ENCODE assay signal across 1 cellular context in the genomic region with DNA sequence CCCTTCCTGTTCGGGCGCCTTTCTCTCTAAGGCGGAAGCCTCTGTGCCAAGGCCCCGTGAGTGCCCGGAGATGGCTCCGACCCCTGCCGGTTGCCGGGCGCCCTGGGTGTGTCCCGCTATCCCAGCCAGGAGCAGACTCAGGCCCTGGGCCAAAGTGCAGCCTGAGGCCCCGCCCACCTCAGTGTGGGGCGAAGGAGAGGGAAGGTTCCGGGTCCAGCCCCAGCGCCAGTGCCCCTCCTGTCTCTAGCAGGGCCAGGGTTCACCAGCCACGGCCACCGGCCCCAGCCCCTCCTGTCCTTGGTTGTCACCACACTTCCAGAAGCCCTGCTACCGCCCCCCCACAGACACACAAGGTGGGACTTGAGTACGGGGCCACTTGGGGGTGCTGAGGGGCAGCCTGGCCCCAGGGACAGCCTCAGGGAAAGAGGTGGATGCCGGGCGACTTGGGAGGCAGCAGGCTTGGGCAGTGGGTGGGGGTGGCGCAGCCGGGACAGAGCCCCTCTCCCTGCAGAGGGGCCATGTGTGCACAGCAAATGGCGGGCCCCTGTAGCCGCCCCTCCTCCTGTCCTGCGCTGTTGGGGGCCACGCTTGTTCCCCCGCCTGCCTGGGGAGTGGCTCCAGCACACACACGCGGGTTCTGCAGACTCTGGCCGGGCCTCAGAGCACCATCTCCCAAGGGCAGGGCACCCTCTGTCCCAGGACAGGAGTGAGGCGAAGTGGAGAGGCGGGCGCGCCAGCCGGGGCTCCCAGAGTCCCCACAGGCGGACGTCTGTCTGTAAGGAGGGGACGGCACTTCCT.
TF ChIP-seq lines count a peak whose summit lies in the region.

No MANE protein-coding gene starts in this region.

TF ChIP-seq in HepG2, 621 proteins besides CTCF, POLR2A, EP300 and RAD21 (continued from another document and continues in another):
- TF ChIP-seq, protein P1, sequence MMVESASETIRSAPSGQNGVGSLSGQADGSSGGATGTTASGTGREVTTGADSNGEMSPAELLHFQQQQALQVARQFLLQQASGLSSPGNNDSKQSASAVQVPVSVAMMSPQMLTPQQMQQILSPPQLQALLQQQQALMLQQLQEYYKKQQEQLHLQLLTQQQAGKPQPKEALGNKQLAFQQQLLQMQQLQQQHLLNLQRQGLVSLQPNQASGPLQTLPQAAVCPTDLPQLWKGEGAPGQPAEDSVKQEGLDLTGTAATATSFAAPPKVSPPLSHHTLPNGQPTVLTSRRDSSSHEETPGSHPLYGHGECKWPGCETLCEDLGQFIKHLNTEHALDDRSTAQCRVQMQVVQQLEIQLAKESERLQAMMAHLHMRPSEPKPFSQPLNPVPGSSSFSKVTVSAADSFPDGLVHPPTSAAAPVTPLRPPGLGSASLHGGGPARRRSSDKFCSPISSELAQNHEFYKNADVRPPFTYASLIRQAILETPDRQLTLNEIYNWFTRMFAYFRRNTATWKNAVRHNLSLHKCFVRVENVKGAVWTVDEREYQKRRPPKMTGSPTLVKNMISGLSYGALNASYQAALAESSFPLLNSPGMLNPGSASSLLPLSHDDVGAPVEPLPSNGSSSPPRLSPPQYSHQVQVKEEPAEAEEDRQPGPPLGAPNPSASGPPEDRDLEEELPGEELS (CRISPR knock-in tag; IDR thresholded peaks at IDR 0.05) = peak; percentile 79
- peak; percentile 76 for TF ChIP-seq TBX2 (CRISPR knock-in tag; IDR thresholded peaks at IDR 0.05; ENCODE audit: borderline replicate concordance)
- TF ChIP-seq, protein P2, sequence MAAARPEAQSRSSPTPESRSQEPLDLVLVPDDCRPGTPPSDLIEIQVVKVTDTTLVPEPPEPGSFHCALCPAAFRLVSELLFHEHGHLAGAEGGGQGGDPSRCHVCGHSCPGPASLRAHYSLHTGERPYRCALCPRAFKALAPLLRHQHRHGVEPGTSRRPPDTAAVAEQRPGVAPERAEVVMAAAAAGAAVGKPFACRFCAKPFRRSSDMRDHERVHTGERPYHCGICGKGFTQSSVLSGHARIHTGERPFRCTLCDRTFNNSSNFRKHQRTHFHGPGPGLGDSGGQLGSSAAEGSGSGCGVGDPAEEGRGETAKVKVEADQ (CRISPR knock-in tag; IDR thresholded peaks at IDR 0.05; ENCODE audit: borderline replicate concordance) = no peak; the same call in 1 of the 2 replicates
- peak; percentile 68 for TF ChIP-seq ETV5 (CRISPR knock-in tag; IDR thresholded peaks at IDR 0.05; ENCODE audit: borderline replicate concordance)
- TF ChIP-seq NPAS2 (CRISPR knock-in tag; IDR thresholded peaks at IDR 0.05; ENCODE audit: borderline replicate concordance) = no peak
- no peak for TF ChIP-seq U2AF1 (optimal IDR thresholded peaks at IDR 0.05; ENCODE audit: low read depth, low read length)
- TF ChIP-seq YY1 (IDR thresholded peaks at IDR 0.05; ENCODE audit: insufficient read depth, insufficient replicate concordance, low read depth, low read length) = peak; percentile 6
- TF ChIP-seq, protein P3, sequence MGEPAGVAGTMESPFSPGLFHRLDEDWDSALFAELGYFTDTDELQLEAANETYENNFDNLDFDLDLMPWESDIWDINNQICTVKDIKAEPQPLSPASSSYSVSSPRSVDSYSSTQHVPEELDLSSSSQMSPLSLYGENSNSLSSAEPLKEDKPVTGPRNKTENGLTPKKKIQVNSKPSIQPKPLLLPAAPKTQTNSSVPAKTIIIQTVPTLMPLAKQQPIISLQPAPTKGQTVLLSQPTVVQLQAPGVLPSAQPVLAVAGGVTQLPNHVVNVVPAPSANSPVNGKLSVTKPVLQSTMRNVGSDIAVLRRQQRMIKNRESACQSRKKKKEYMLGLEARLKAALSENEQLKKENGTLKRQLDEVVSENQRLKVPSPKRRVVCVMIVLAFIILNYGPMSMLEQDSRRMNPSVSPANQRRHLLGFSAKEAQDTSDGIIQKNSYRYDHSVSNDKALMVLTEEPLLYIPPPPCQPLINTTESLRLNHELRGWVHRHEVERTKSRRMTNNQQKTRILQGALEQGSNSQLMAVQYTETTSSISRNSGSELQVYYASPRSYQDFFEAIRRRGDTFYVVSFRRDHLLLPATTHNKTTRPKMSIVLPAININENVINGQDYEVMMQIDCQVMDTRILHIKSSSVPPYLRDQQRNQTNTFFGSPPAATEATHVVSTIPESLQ (CRISPR knock-in tag; conservative IDR thresholded peaks at IDR 0.05) = no peak
- no peak for TF ChIP-seq MTA3 (CRISPR knock-in tag; IDR thresholded peaks at IDR 0.05)
- no peak for TF ChIP-seq MATR3 (CRISPR knock-in tag; IDR thresholded peaks at IDR 0.05)
- TF ChIP-seq HES4 (CRISPR knock-in tag; IDR thresholded peaks at IDR 0.05; ENCODE audit: borderline replicate concordance) = 0 out of 2 replicates have a peak, but pooled peaks have one; percentile 10
- TF ChIP-seq ZNF230 (CRISPR knock-in tag; IDR thresholded peaks at IDR 0.05) = 0 out of 2 replicates have a peak, but pooled peaks have one; percentile 79
- TF ChIP-seq DMAP1 (CRISPR knock-in tag; IDR thresholded peaks at IDR 0.05) = peak; percentile 77
- TF ChIP-seq, protein P4, sequence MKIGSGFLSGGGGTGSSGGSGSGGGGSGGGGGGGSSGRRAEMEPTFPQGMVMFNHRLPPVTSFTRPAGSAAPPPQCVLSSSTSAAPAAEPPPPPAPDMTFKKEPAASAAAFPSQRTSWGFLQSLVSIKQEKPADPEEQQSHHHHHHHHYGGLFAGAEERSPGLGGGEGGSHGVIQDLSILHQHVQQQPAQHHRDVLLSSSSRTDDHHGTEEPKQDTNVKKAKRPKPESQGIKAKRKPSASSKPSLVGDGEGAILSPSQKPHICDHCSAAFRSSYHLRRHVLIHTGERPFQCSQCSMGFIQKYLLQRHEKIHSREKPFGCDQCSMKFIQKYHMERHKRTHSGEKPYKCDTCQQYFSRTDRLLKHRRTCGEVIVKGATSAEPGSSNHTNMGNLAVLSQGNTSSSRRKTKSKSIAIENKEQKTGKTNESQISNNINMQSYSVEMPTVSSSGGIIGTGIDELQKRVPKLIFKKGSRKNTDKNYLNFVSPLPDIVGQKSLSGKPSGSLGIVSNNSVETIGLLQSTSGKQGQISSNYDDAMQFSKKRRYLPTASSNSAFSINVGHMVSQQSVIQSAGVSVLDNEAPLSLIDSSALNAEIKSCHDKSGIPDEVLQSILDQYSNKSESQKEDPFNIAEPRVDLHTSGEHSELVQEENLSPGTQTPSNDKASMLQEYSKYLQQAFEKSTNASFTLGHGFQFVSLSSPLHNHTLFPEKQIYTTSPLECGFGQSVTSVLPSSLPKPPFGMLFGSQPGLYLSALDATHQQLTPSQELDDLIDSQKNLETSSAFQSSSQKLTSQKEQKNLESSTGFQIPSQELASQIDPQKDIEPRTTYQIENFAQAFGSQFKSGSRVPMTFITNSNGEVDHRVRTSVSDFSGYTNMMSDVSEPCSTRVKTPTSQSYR (CRISPR knock-in tag; IDR thresholded peaks at IDR 0.05; ENCODE audit: borderline replicate concordance) = no peak
- TF ChIP-seq, protein P5, sequence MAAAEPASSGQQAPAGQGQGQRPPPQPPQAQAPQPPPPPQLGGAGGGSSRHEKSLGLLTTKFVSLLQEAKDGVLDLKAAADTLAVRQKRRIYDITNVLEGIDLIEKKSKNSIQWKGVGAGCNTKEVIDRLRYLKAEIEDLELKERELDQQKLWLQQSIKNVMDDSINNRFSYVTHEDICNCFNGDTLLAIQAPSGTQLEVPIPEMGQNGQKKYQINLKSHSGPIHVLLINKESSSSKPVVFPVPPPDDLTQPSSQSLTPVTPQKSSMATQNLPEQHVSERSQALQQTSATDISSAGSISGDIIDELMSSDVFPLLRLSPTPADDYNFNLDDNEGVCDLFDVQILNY (CRISPR knock-in tag; conservative IDR thresholded peaks at IDR 0.05) = no peak
- TF ChIP-seq, protein P6, sequence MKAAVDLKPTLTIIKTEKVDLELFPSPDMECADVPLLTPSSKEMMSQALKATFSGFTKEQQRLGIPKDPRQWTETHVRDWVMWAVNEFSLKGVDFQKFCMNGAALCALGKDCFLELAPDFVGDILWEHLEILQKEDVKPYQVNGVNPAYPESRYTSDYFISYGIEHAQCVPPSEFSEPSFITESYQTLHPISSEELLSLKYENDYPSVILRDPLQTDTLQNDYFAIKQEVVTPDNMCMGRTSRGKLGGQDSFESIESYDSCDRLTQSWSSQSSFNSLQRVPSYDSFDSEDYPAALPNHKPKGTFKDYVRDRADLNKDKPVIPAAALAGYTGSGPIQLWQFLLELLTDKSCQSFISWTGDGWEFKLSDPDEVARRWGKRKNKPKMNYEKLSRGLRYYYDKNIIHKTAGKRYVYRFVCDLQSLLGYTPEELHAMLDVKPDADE (CRISPR knock-in tag; IDR thresholded peaks at IDR 0.05) = no peak
- TF ChIP-seq ZSCAN20 (CRISPR knock-in tag; IDR thresholded peaks at IDR 0.05; ENCODE audit: borderline replicate concordance) = no peak; the same call in 1 of the 2 replicates
- peak; percentile 70; the same call in 1 of the 2 replicates for TF ChIP-seq SAFB2 (CRISPR knock-in tag; IDR thresholded peaks at IDR 0.05; ENCODE audit: borderline replicate concordance, low read depth)
- no peak for TF ChIP-seq ZNF530 (CRISPR knock-in tag; IDR thresholded peaks at IDR 0.05; ENCODE audit: low read depth)
- no peak for TF ChIP-seq NFIC (IDR thresholded peaks at IDR 0.05; ENCODE audit: low read length)
- peak; percentile 60; the same call in 1 of the 2 replicates for TF ChIP-seq SRY (CRISPR knock-in tag; IDR thresholded peaks at IDR 0.05)
- TF ChIP-seq, protein P7, sequence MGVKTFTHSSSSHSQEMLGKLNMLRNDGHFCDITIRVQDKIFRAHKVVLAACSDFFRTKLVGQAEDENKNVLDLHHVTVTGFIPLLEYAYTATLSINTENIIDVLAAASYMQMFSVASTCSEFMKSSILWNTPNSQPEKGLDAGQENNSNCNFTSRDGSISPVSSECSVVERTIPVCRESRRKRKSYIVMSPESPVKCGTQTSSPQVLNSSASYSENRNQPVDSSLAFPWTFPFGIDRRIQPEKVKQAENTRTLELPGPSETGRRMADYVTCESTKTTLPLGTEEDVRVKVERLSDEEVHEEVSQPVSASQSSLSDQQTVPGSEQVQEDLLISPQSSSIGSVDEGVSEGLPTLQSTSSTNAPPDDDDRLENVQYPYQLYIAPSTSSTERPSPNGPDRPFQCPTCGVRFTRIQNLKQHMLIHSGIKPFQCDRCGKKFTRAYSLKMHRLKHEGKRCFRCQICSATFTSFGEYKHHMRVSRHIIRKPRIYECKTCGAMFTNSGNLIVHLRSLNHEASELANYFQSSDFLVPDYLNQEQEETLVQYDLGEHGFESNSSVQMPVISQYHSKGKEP (CRISPR knock-in tag; IDR thresholded peaks at IDR 0.05) = no peak
- peak; percentile 83; the same call in 1 of the 2 replicates for TF ChIP-seq ZNF891 (CRISPR knock-in tag; IDR thresholded peaks at IDR 0.05)
- no peak for TF ChIP-seq ATF7 (IDR thresholded peaks at IDR 0.05)
- no peak for TF ChIP-seq ATF7 (CRISPR knock-in tag; IDR thresholded peaks at IDR 0.05)
- TF ChIP-seq, protein P8, sequence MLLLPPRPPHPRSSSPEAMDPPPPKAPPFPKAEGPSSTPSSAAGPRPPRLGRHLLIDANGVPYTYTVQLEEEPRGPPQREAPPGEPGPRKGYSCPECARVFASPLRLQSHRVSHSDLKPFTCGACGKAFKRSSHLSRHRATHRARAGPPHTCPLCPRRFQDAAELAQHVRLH (CRISPR knock-in tag; IDR thresholded peaks at IDR 0.05; ENCODE audit: borderline replicate concordance, low read depth) = no peak
- TF ChIP-seq ZNF746 (CRISPR knock-in tag; IDR thresholded peaks at IDR 0.05) = peak; percentile 88
- TF ChIP-seq KLF12 (CRISPR knock-in tag; IDR thresholded peaks at IDR 0.05; ENCODE audit: borderline replicate concordance) = peak; percentile 97
- TF ChIP-seq SETDB1 (CRISPR knock-in tag; IDR thresholded peaks at IDR 0.05; ENCODE audit: borderline replicate concordance) = no peak
- TF ChIP-seq ZNF607 (CRISPR knock-in tag; IDR thresholded peaks at IDR 0.05; ENCODE audit: borderline replicate concordance) = peak; percentile 86
- no peak for TF ChIP-seq U2AF2 (IDR thresholded peaks at IDR 0.05; ENCODE audit: low read depth, low read length)
- no peak; the same call in 1 of the 2 replicates for TF ChIP-seq MEIS1 (CRISPR knock-in tag; IDR thresholded peaks at IDR 0.05; ENCODE audit: borderline replicate concordance)
- TF ChIP-seq, protein P9, sequence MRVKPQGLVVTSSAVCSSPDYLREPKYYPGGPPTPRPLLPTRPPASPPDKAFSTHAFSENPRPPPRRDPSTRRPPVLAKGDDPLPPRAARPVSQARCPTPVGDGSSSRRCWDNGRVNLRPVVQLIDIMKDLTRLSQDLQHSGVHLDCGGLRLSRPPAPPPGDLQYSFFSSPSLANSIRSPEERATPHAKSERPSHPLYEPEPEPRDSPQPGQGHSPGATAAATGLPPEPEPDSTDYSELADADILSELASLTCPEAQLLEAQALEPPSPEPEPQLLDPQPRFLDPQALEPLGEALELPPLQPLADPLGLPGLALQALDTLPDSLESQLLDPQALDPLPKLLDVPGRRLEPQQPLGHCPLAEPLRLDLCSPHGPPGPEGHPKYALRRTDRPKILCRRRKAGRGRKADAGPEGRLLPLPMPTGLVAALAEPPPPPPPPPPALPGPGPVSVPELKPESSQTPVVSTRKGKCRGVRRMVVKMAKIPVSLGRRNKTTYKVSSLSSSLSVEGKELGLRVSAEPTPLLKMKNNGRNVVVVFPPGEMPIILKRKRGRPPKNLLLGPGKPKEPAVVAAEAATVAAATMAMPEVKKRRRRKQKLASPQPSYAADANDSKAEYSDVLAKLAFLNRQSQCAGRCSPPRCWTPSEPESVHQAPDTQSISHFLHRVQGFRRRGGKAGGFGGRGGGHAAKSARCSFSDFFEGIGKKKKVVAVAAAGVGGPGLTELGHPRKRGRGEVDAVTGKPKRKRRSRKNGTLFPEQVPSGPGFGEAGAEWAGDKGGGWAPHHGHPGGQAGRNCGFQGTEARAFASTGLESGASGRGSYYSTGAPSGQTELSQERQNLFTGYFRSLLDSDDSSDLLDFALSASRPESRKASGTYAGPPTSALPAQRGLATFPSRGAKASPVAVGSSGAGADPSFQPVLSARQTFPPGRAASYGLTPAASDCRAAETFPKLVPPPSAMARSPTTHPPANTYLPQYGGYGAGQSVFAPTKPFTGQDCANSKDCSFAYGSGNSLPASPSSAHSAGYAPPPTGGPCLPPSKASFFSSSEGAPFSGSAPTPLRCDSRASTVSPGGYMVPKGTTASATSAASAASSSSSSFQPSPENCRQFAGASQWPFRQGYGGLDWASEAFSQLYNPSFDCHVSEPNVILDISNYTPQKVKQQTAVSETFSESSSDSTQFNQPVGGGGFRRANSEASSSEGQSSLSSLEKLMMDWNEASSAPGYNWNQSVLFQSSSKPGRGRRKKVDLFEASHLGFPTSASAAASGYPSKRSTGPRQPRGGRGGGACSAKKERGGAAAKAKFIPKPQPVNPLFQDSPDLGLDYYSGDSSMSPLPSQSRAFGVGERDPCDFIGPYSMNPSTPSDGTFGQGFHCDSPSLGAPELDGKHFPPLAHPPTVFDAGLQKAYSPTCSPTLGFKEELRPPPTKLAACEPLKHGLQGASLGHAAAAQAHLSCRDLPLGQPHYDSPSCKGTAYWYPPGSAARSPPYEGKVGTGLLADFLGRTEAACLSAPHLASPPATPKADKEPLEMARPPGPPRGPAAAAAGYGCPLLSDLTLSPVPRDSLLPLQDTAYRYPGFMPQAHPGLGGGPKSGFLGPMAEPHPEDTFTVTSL (CRISPR knock-in tag; IDR thresholded peaks at IDR 0.05; ENCODE audit: borderline replicate concordance) = no peak; the same call in 1 of the 2 replicates
- TF ChIP-seq JDP2 (CRISPR knock-in tag; IDR thresholded peaks at IDR 0.05; ENCODE audit: borderline replicate concordance) = no peak
- TF ChIP-seq ZNF567 (CRISPR knock-in tag; IDR thresholded peaks at IDR 0.05; ENCODE audit: borderline replicate concordance) = peak; percentile 34; the same call in 1 of the 2 replicates
- no peak for TF ChIP-seq SMARCE1 (IDR thresholded peaks at IDR 0.05; ENCODE audit: borderline replicate concordance)
- no peak for TF ChIP-seq ETV6 (CRISPR knock-in tag; conservative IDR thresholded peaks at IDR 0.05)
- TF ChIP-seq SRSF9 (IDR thresholded peaks at IDR 0.05; ENCODE audit: borderline replicate concordance, insufficient read depth, low read depth, low read length, poor library complexity, severe bottlenecking) = no peak
- TF ChIP-seq AHR (CRISPR knock-in tag; IDR thresholded peaks at IDR 0.05) = peak; percentile 72; the same call in 1 of the 2 replicates
- peak; percentile 42; the same call in 1 of the 2 replicates for TF ChIP-seq ZNF333 (CRISPR knock-in tag; IDR thresholded peaks at IDR 0.05; ENCODE audit: borderline replicate concordance)
